10 cellular contexts compared by ENCODE assay signal in genomic region chr9:93126151-93126781, GRCh38. TPM values are rescaled to one million over a fixed set of nuclear protein-coding genes. Genes with fewer than 3 reads are reported as not detected.
DNase-seq lines count a peak whose midpoint lies in the region; ATAC-seq and TF ChIP-seq lines count a peak whose summit lies in the region.
"Had no signal": no experiment of that assay in that cellular context is flagged by ENCODE, and none has a peak within 500 bp of the region (broad histone marks: within the 10 kb centered on the region; RNA-seq: fewer than 3 reads in every experiment).

No MANE protein-coding gene starts in this region.

- H3K9me3 ChIP-seq in testis: no peaks in the 10 kb centered on the region

- H4K8ac ChIP-seq in mesendoderm (ENCODE audit: low read depth, low read length): no peak overlapping the region

- no peak overlapping the region for H3K4ac ChIP-seq in mesendoderm (ENCODE audit: low read depth, low read length)

- no peaks in the 10 kb centered on the region for H3K27me3 Mint-ChIP-seq in activated CD4-positive, alpha-beta T cell treated with anti-CD3 and anti-CD28 coated beads, Interleukin-2, amount 10 ng/mL, durations not matched to agents 7 days and 5 days
- H3K27me3 Mint-ChIP-seq in activated naive CD8-positive, alpha-beta T cell: no peaks in the 10 kb centered on the region

- POLR2A ChIA-PET in activated CD4-positive, alpha-beta T cell treated with anti-CD3 and anti-CD28 coated beads, Interleukin-2, amount 10 ng/mL, durations not matched to agents 7 days and 5 days (lab: Charles Lee): interaction anchor here (0.7 kb wide), 1 partner anchor 350 kb away, joined by 3 read pairs; no protein-coding TSS in a partner anchor

- peak overlapping the region; percentile 33 for H3K4me3 Mint-ChIP-seq in activated CD4-positive, alpha-beta T cell treated with anti-CD3 and anti-CD28 coated beads, Interleukin-2, amount 10 ng/mL, durations not matched to agents 7 days and 5 days
- H3K4me3 Mint-ChIP-seq in activated naive CD8-positive, alpha-beta T cell: peak overlapping the region; percentile 61

- no peaks in the 10 kb centered on the region for H3K9me3 Mint-ChIP-seq in activated CD4-positive, alpha-beta T cell treated with anti-CD3 and anti-CD28 coated beads, Interleukin-2, amount 10 ng/mL, durations not matched to agents 7 days and 5 days
- H3K9me3 Mint-ChIP-seq in activated naive CD8-positive, alpha-beta T cell (ENCODE audit: low read depth): no peaks in the 10 kb centered on the region

- no CpG with 5 or more reads among the region's 23 CpGs for WGBS in mesendoderm (ENCODE audit: extremely low coverage, insufficient coverage, low lambda C conversion rate)
- 84 to 87% methylated on average over 17 to 23 of the region's 23 CpGs for WGBS in testis, 2 donors

- H3K4me2 ChIP-seq in mesendoderm (ENCODE audit: low read length): no peak overlapping the region

- CTCF ChIA-PET in activated CD4-positive, alpha-beta T cell treated with anti-CD3 and anti-CD28 coated beads, Interleukin-2, amount 10 ng/mL, durations not matched to agents 7 days and 5 days (lab: Charles Lee): interaction anchor here (1.0 to 1.8 kb wide), 5 partner anchors 11 to 18 kb away, joined by 3 to 8 read pairs (median 4); no protein-coding TSS in a partner anchor

- H3K4me1 ChIP-seq in mesendoderm (ENCODE audit: control insufficient read depth, low read depth, low read length) (no peaks in the 10 kb centered on the region), testis (peaks cover 50% of the 10 kb centered on the region)

- ATAC-seq in GM18873 (IDR thresholded peaks at IDR 0.05; ENCODE audit: low FRiP score, unreplicated experiment): no peak
- ATAC-seq: Panc1 had no signal

- H3K18ac ChIP-seq in mesendoderm (ENCODE audit: low read length): no peak overlapping the region

- H3K79me1 ChIP-seq in mesendoderm (ENCODE audit: low read length): no peaks in the 10 kb centered on the region

- no peak overlapping the region for H2BK5ac ChIP-seq in mesendoderm (ENCODE audit: low read length)

- no peak overlapping the region for H3K23ac ChIP-seq in mesendoderm (ENCODE audit: low read length)

- H2BK15ac ChIP-seq in mesendoderm (replicated peaks; ENCODE audit: low read depth): no peak overlapping the region

- H3K36me3 Mint-ChIP-seq in activated CD4-positive, alpha-beta T cell treated with anti-CD3 and anti-CD28 coated beads, Interleukin-2, amount 10 ng/mL, durations not matched to agents 7 days and 5 days (ENCODE audit: low read depth): peaks cover 20% of the 10 kb centered on the region
- H3K36me3 Mint-ChIP-seq in activated naive CD8-positive, alpha-beta T cell: no peaks in the 10 kb centered on the region

- no peak overlapping the region for H3K9ac ChIP-seq in mesendoderm (ENCODE audit: low read length)

- peak overlapping the region; percentile 94 for H3K27ac Mint-ChIP-seq in activated CD4-positive, alpha-beta T cell treated with anti-CD3 and anti-CD28 coated beads, Interleukin-2, amount 10 ng/mL, durations not matched to agents 7 days and 5 days
- H3K27ac Mint-ChIP-seq in activated naive CD8-positive, alpha-beta T cell: peak overlapping the region; percentile 87

- peak; percentile 46 for DNase-seq in activated CD4-positive, alpha-beta T cell treated with anti-CD3 and anti-CD28 coated beads, Interleukin-2, amount 10 ng/mL, durations not matched to agents 7 days and 5 days
- DNase-seq in activated CD4-positive, alpha-beta T cell treated with anti-CD3 and anti-CD28 coated beads, Interleukin-2, amount 50 U/mL, for 4 hours: no peak
- DNase-seq in mesendoderm (no peak), testis (no peak), NCI-H446 (lab: John Stamatoyannopoulos, UW) (no peak)
- no peak for DNase-seq in activated CD4-positive, CD25-positive, alpha-beta regulatory T cell treated with anti-CD3 and anti-CD28 coated beads, Interleukin-2, amount 50 U/mL, for 72 hours

- intact Hi-C loops in testis (cut with DNase I; ENCODE audit: low total_unique reads): no loop called here

- H2AK5ac ChIP-seq in mesendoderm (ENCODE audit: low read length): no peak overlapping the region

- H2BK120ac ChIP-seq in mesendoderm (ENCODE audit: low read depth, low read length): no peak overlapping the region

- peak overlapping the region; percentile 49 for H3K56ac ChIP-seq in mesendoderm (ENCODE audit: low read length)

- peaks cover 48% of the 10 kb centered on the region for H3K4me1 Mint-ChIP-seq in activated CD4-positive, alpha-beta T cell treated with anti-CD3 and anti-CD28 coated beads, Interleukin-2, amount 10 ng/mL, durations not matched to agents 7 days and 5 days
- H3K4me1 Mint-ChIP-seq in activated naive CD8-positive, alpha-beta T cell (ENCODE audit: low read depth): peaks cover 48% of the 10 kb centered on the region

- H4K5ac ChIP-seq in mesendoderm (ENCODE audit: low read length): no peak overlapping the region

- no peaks in the 10 kb centered on the region for H3K27me3 ChIP-seq in mesendoderm (ENCODE audit: insufficient read depth, low read length, poor library complexity)
- H3K27me3 ChIP-seq in testis: no peaks in the 10 kb centered on the region

- H3K4me3 ChIP-seq in mesendoderm (ENCODE audit: low read length) (no peak overlapping the region), testis (no peak overlapping the region)

- H3K79me2 ChIP-seq in mesendoderm (ENCODE audit: control insufficient read depth, insufficient read depth, low read length): no peaks in the 10 kb centered on the region

- H3K27ac ChIP-seq in mesendoderm (ENCODE audit: low read depth, low read length): no peak overlapping the region
- H3K27ac ChIP-seq in testis: peak overlapping the region; percentile 44 to 67

- TF ChIP-seq CTCF in testis (IDR thresholded peaks at IDR 0.05): no peak

- no peaks in the 10 kb centered on the region for H3K36me3 ChIP-seq in mesendoderm (ENCODE audit: control insufficient read depth, insufficient read depth, low read length)
- no peaks in the 10 kb centered on the region for H3K36me3 ChIP-seq in testis (ENCODE audit: low read depth, missing control alignments)

- TF ChIP-seq POLR2A in testis (IDR thresholded peaks at IDR 0.05): no peak

RNA-seq across cellular contexts. Expression of gene NINJ1, which starts 7.8 kb away (rescaled TPM):
- 10 to 100 TPM; 29.5 to 29.9 TPM for total RNA-seq in activated CD4-positive, alpha-beta T cell treated with anti-CD3 and anti-CD28 coated beads, Interleukin-2, amount 10 ng/mL, durations not matched to agents 7 days and 5 days
- 16.0 TPM for polyA plus RNA-seq in mesendoderm (2013, experiment 1 of 2)
- polyA plus RNA-seq in mesendoderm (2013, experiment 2 of 2): 17.4 TPM
- 100 to 1,000 TPM; 148 to 152 TPM for total RNA-seq in testis
- polyA plus RNA-seq in testis (ENCODE audit: insufficient read depth, low read depth, low replicate concordance): 99.3 TPM

RNA-seq across cellular contexts. Expression of gene CARD19, which starts 30.2 kb away (rescaled TPM):
- 10 to 100 TPM; 40.3 to 42.6 TPM for total RNA-seq in activated CD4-positive, alpha-beta T cell treated with anti-CD3 and anti-CD28 coated beads, Interleukin-2, amount 10 ng/mL, durations not matched to agents 7 days and 5 days
- polyA plus RNA-seq in mesendoderm (2013, experiment 1 of 2): 14.8 TPM
- 15.9 TPM for polyA plus RNA-seq in mesendoderm (2013, experiment 2 of 2)
- 100 to 1,000 TPM; 138 to 147 TPM for total RNA-seq in testis
- 99.4 TPM for polyA plus RNA-seq in testis (ENCODE audit: insufficient read depth, low read depth, low replicate concordance)

RNA-seq across cellular contexts. Expression of gene WNK2, which starts 57.7 kb away (rescaled TPM):
- total RNA-seq in activated CD4-positive, alpha-beta T cell treated with anti-CD3 and anti-CD28 coated beads, Interleukin-2, amount 10 ng/mL, durations not matched to agents 7 days and 5 days: not detected
- 21.9 TPM for polyA plus RNA-seq in mesendoderm (2013, experiment 1 of 2)
- 21.3 TPM for polyA plus RNA-seq in mesendoderm (2013, experiment 2 of 2)
- 10 to 100 TPM; 50.5 to 91.1 TPM for total RNA-seq in testis
- polyA plus RNA-seq in testis (ENCODE audit: insufficient read depth, low read depth, low replicate concordance): 29.0 TPM
- polyA plus RNA-seq: AG04450 had no signal

Comparison
In these comparisons a context has a peak if more than half of its experiments do, and no peak if none do; other contexts are left out.
1. RNA of gene NINJ1, which starts 7.8 kb away (total RNA-seq): 148 to 152 TPM in testis; 29.5 to 29.9 TPM in activated CD4-positive, alpha-beta T cell treated with anti-CD3 and anti-CD28 coated beads, Interleukin-2, amount 10 ng/mL, durations not matched to agents 7 days and 5 days; every median in the first group is over 4 times any median in the second.
2. RNA of gene WNK2, which starts 57.7 kb away (total RNA-seq): 50.5 to 91.1 TPM in testis; not detected in activated CD4-positive, alpha-beta T cell treated with anti-CD3 and anti-CD28 coated beads, Interleukin-2, amount 10 ng/mL, durations not matched to agents 7 days and 5 days; every median in the first group is over 10 times any median in the second.